Comparison of ENCODE assay signal across 8 cellular contexts in the genomic region with DNA sequence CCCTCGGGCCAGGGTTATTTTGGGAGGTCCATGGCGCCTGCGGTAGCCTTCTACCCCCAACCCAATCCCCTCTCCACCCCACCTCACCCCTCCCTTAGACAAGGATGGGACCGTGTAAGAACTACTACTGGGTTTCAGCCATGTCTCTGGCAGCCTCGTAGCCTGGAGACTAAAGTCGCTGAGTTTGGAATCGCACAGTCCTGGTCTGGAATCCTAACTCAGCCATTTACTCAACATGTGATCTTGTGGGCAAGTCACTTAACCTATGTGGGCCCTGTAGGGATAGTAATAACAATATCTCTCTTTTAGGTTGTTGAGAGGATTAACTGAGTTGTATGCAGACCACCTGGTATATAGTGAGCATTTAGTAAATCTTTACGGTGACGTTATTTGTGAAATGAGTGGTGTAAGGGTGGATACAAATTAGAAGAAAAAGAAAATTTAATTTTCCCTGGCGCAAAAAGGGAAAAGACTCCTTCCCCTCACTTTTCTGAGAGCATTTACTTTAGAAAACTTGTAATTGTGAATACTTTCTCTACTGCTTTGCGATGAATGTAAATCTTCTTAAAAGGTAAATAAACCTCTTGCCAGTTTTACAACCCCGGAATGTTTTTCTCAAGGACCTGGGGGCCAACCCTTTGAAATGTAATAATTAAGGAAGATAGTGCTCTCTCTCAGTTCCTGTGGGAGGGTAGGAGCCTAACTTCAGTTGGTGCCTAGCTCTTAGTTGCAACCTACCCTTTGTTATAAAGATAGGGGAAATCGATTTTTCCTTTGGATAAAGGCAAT. TPM values are rescaled to one million over a fixed set of nuclear protein-coding genes. Genes with fewer than 3 reads are reported as not detected.
DNase-seq lines count a peak whose midpoint lies in the region; ATAC-seq and TF ChIP-seq lines count a peak whose summit lies in the region.

No MANE protein-coding gene starts in this region.

- TF ChIP-seq CTCF in endodermal cell (conservative IDR thresholded peaks at IDR 0.05), result no peak
- TF ChIP-seq CTCF in GM10266 (IDR thresholded peaks at IDR 0.05; ENCODE audit: control insufficient read depth, insufficient read depth, low read depth, missing control alignments), result no peak

- H3K9me3 Mint-ChIP-seq in endodermal cell, result no peaks in the 10 kb centered on the region
- no peaks in the 10 kb centered on the region for H3K9me3 Mint-ChIP-seq in naive B cell

- no peaks in the 10 kb centered on the region for H3K9me3 ChIP-seq in NT2/D1 (ENCODE audit: insufficient read depth, low read length)
- no peaks in the 10 kb centered on the region for H3K9me3 ChIP-seq in endodermal cell (ENCODE audit: control insufficient read depth, low read length)

- peaks cover 19% of the 10 kb centered on the region for H3K4me1 Mint-ChIP-seq in endodermal cell
- peaks cover 19 to 30% (median 24%) of the 10 kb centered on the region in 3 donors for H3K4me1 Mint-ChIP-seq in naive B cell

- peaks cover 23% of the 10 kb centered on the region for H3K27me3 ChIP-seq in NT2/D1 (ENCODE audit: insufficient read depth, insufficient read length)
- H3K27me3 ChIP-seq in endodermal cell (ENCODE audit: control insufficient read depth, insufficient read depth, low read length, poor library complexity, severe bottlenecking), result peaks cover 13% of the 10 kb centered on the region

- ATAC-seq in HG03039 (IDR thresholded peaks at IDR 0.05; ENCODE audit: unreplicated experiment) (peak; percentile 26), naive B cell (ENCODE audit: low read depth in 2 of 2) (peak; percentile 54 to 56), GM21423 (IDR thresholded peaks at IDR 0.05; ENCODE audit: unreplicated experiment) (no peak)

- H3K4me3 ChIP-seq in NT2/D1 (ENCODE audit: insufficient read length, low read depth) (peak overlapping the region; percentile 96), endodermal cell (ENCODE audit: low read length) (peak overlapping the region; percentile 85)

- H3K4me1 ChIP-seq in NT2/D1 (ENCODE audit: insufficient read depth, insufficient read length) (peaks cover 21% of the 10 kb centered on the region), endodermal cell (ENCODE audit: control insufficient read depth, insufficient read depth, low read length) (peaks cover 7% of the 10 kb centered on the region)

- WGBS in endodermal cell (ENCODE audit: insufficient coverage in 1 of 2, insufficient read length in 1 of 2), 2 experiments, result 14 to 15% methylated on average over 5 to 13 of the region's 13 CpGs

- peak overlapping the region; percentile 99 for H3K27ac Mint-ChIP-seq in endodermal cell
- H3K27ac Mint-ChIP-seq in naive B cell, result peak overlapping the region; percentile 97 to 99 (median 99)

- H3K4me3 Mint-ChIP-seq in endodermal cell (peak overlapping the region; percentile 100), naive B cell (peak overlapping the region; percentile 96 to 100 (median 98))

- peaks cover 24% of the 10 kb centered on the region for H3K36me3 Mint-ChIP-seq in endodermal cell (ENCODE audit: low read depth)
- H3K36me3 Mint-ChIP-seq in naive B cell, result peaks cover 8 to 16% of the 10 kb centered on the region in 2 donors

- H3K36me3 ChIP-seq in NT2/D1 (ENCODE audit: insufficient read depth, insufficient read length, low read length) (peaks cover 28% of the 10 kb centered on the region), endodermal cell (ENCODE audit: control insufficient read depth, insufficient read depth, low read length) (peaks cover 25% of the 10 kb centered on the region)

- H3K9ac ChIP-seq in NT2/D1 (ENCODE audit: insufficient read length, low read depth) (peak overlapping the region; percentile 97), endodermal cell (ENCODE audit: extremely low read depth, low read length, poor library complexity, severe bottlenecking) (peak overlapping the region; percentile 88)

- DNase-seq in activated gamma-delta T cell treated with Interleukin-2 at 50 U/mL for 16 hours, result peak; percentile 10
- DNase-seq in activated gamma-delta T cell (lab: John Stamatoyannopoulos, UW), result no peak
- no peak for DNase-seq in NT2/D1 (ENCODE audit: low read depth, low spot score)
- DNase-seq in endodermal cell, result no peak
- DNase-seq in naive B cell, result no peak
- DNase-seq in GM10266 (ENCODE audit: extremely low spot score), result no peak

- peaks cover 43% of the 10 kb centered on the region for H3K27me3 Mint-ChIP-seq in endodermal cell (ENCODE audit: insufficient read depth)
- no peaks in the 10 kb centered on the region for H3K27me3 Mint-ChIP-seq in naive B cell

- peak overlapping the region; percentile 93 for H3K27ac ChIP-seq in endodermal cell (ENCODE audit: low read depth, low read length)

RNA-seq across cellular contexts. Expression of a gene that starts 0.6 kb away (rescaled TPM):
- 100 to 1,000 TPM; 107 to 111 TPM for total RNA-seq in endodermal cell
- polyA plus RNA-seq in endodermal cell (2013, experiment 1 of 2), result 103 TPM
- 109 TPM for polyA plus RNA-seq in endodermal cell (2013, experiment 2 of 2)
- polyA plus RNA-seq in naive B cell (ENCODE audit: low read depth in 6 of 6), result 10 to 100 TPM; 55.6 to 86.7 (median 62.4) TPM

RNA-seq across cellular contexts. Expression of a gene that starts 14.5 kb away (rescaled TPM):
- total RNA-seq in endodermal cell, result 10 to 100 TPM in 1 of 2 donors, 1 to 10 TPM in 1; 9.6 to 10.5 TPM
- polyA plus RNA-seq in endodermal cell (2013, experiment 1 of 2), result 11.8 TPM
- polyA plus RNA-seq in endodermal cell (2013, experiment 2 of 2), result 11.6 TPM
- under 1 TPM in 1 of 6 donors, not detected in 5; 0.62 TPM for polyA plus RNA-seq in naive B cell (ENCODE audit: low read depth in 6 of 6)

RNA-seq across cellular contexts. Expression of a gene that starts 17.9 kb away (rescaled TPM):
- 1 to 10 TPM; 1.5 TPM for total RNA-seq in endodermal cell
- polyA plus RNA-seq in endodermal cell (2013, experiment 1 of 2), result 0.50 TPM
- polyA plus RNA-seq in endodermal cell (2013, experiment 2 of 2), result 0.17 TPM
- polyA plus RNA-seq in naive B cell (ENCODE audit: low read depth in 6 of 6), result 1 to 10 TPM in 3 of 6 donors, under 1 TPM in 3; 0.12 to 4.4 (median 0.78) TPM
